Comparison of ENCODE assay signal across 27 cellular contexts in genomic region chr15:48145923-48146322, GRCh38. TPM values are rescaled to one million over a fixed set of nuclear protein-coding genes. Genes with fewer than 3 reads are reported as not detected.
"Had no signal": no experiment of that assay in that cellular context is flagged by ENCODE, and none has a peak within 500 bp of the region (broad histone marks: within the 10 kb centered on the region; RNA-seq: fewer than 3 reads in every experiment).

No MANE protein-coding gene starts in this region.

- H3K4me3 ChIP-seq: gastroesophageal sphincter, heart right ventricle, ovary, right lobe of liver, suprapubic skin had no signal

- H3K4me1 ChIP-seq: right lobe of liver had no signal

- H3K27ac Mint-ChIP-seq: activated CD4-positive, alpha-beta T cell treated with anti-CD3 and anti-CD28 coated beads, Interleukin-2, amount 10 ng/mL, durations not matched to agents 7 days and 5 days; activated CD8-positive, alpha-beta T cell treated with anti-CD3 and anti-CD28 coated beads, Interleukin-2, amount 10 ng/mL, durations not matched to agents 7 days and 5 days; activated naive CD4-positive, alpha-beta T cell treated with anti-CD3 and anti-CD28 coated beads, Interleukin-2, amount 10 ng/mL, durations not matched to agents 7 days and 5 days; activated naive CD8-positive, alpha-beta T cell treated with anti-CD3 and anti-CD28 coated beads, Interleukin-2, amount 50 U/mL, for 24 hours; immature natural killer cell; naive thymus-derived CD4-positive, alpha-beta T cell; stimulated activated naive CD8-positive, alpha-beta T cell treated with anti-CD3 and anti-CD28 coated beads, Interleukin-15, amount 100 ng/mL, for 72 hours; T-helper 1 cell treated with Interleukin-12 subunit alpha and Interleukin-12 subunit beta and Interleukin-4 antibody, amounts not matched to agents 30 μg/mL and 1 μg/mL, for 36 hours; type B pancreatic cell had no signal

- H3K27me3 ChIP-seq: gastroesophageal sphincter, heart right ventricle, ovary, right lobe of liver, suprapubic skin had no signal

- H3K4me1 Mint-ChIP-seq: activated naive CD8-positive, alpha-beta T cell treated with anti-CD3 and anti-CD28 coated beads, Interleukin-2, amount 50 U/mL, for 24 hours; stimulated activated naive CD8-positive, alpha-beta T cell treated with anti-CD3 and anti-CD28 coated beads, Interleukin-15, amount 100 ng/mL, for 72 hours had no signal

- H3K9me3 Mint-ChIP-seq: activated CD4-positive, alpha-beta T cell treated with anti-CD3 and anti-CD28 coated beads, Interleukin-2, amount 10 ng/mL, durations not matched to agents 7 days and 5 days; activated naive CD4-positive, alpha-beta T cell treated with anti-CD3 and anti-CD28 coated beads, Interleukin-2, amount 10 ng/mL, durations not matched to agents 7 days and 5 days; activated naive CD8-positive, alpha-beta T cell treated with anti-CD3 and anti-CD28 coated beads, Interleukin-2, amount 50 U/mL, for 24 hours; activated T-cell treated with anti-CD3 and anti-CD28 coated beads, Interleukin-2, amount 50 U/mL, for 4 hours; stimulated activated naive CD8-positive, alpha-beta T cell treated with anti-CD3 and anti-CD28 coated beads, Interleukin-15, amount 100 ng/mL, for 72 hours; T-helper 1 cell treated with Interleukin-12 subunit alpha and Interleukin-12 subunit beta and Interleukin-4 antibody, amounts not matched to agents 30 μg/mL and 1 μg/mL, for 36 hours; type B pancreatic cell had no signal

- DNase-seq: activated CD4-positive, alpha-beta T cell treated with anti-CD3 and anti-CD28 coated beads, Interleukin-2, amount 10 ng/mL, durations not matched to agents 7 days and 5 days; activated CD8-positive, alpha-beta T cell treated with anti-CD3 and anti-CD28 coated beads, Interleukin-2, amount 10 ng/mL, durations not matched to agents 7 days and 5 days; activated effector memory CD4-positive, alpha-beta T cell treated with Interleukin-2 at 50 U/mL for 16 hours; activated naive CD4-positive, alpha-beta T cell treated with anti-CD3 and anti-CD28 coated beads, Interleukin-2, amount 10 ng/mL, durations not matched to agents 7 days and 5 days; activated naive CD8-positive, alpha-beta T cell treated with anti-CD3 and anti-CD28 coated beads, Interleukin-2, amount 50 U/mL, for 24 hours; activated T-cell treated with anti-CD3 and anti-CD28 coated beads, Interleukin-2, amount 50 U/mL, for 4 hours; cerebellar nuclear complex; dermis blood vessel endothelial cell; effector memory CD4-positive, alpha-beta T cell; heart right ventricle; immature natural killer cell; left ventricle myocardium superior; naive thymus-derived CD4-positive, alpha-beta T cell; ovary; right lobe of liver; small intestine; stimulated activated CD4-positive, alpha-beta T cell treated with anti-CD3 and anti-CD28 coated beads, Interleukin-15, amount 100 ng/mL, for 24 hours; stimulated activated CD4-positive, alpha-beta T cell treated with anti-CD3 and anti-CD28 coated beads, Interleukin-4, amount 100 ng/mL, for 1 hour; stimulated activated naive CD8-positive, alpha-beta T cell treated with anti-CD3 and anti-CD28 coated beads, Interleukin-15, amount 100 ng/mL, for 72 hours had no signal

- H3K27ac ChIP-seq: ovary, right lobe of liver, suprapubic skin had no signal

- H3K27me3 Mint-ChIP-seq: activated CD4-positive, alpha-beta T cell treated with anti-CD3 and anti-CD28 coated beads, Interleukin-2, amount 10 ng/mL, durations not matched to agents 7 days and 5 days; activated naive CD4-positive, alpha-beta T cell treated with anti-CD3 and anti-CD28 coated beads, Interleukin-2, amount 10 ng/mL, durations not matched to agents 7 days and 5 days; activated naive CD8-positive, alpha-beta T cell treated with anti-CD3 and anti-CD28 coated beads, Interleukin-2, amount 50 U/mL, for 24 hours; naive thymus-derived CD4-positive, alpha-beta T cell; stimulated activated naive CD8-positive, alpha-beta T cell treated with anti-CD3 and anti-CD28 coated beads, Interleukin-15, amount 100 ng/mL, for 72 hours; type B pancreatic cell had no signal

- H3K4me3 Mint-ChIP-seq: activated CD4-positive, alpha-beta T cell treated with anti-CD3 and anti-CD28 coated beads, Interleukin-2, amount 10 ng/mL, durations not matched to agents 7 days and 5 days; activated CD8-positive, alpha-beta T cell treated with anti-CD3 and anti-CD28 coated beads, Interleukin-2, amount 10 ng/mL, durations not matched to agents 7 days and 5 days; activated naive CD4-positive, alpha-beta T cell treated with anti-CD3 and anti-CD28 coated beads, Interleukin-2, amount 10 ng/mL, durations not matched to agents 7 days and 5 days; activated naive CD8-positive, alpha-beta T cell treated with anti-CD3 and anti-CD28 coated beads, Interleukin-2, amount 50 U/mL, for 24 hours; activated T-cell treated with anti-CD3 and anti-CD28 coated beads, Interleukin-2, amount 50 U/mL, for 4 hours; immature natural killer cell; naive thymus-derived CD4-positive, alpha-beta T cell; stimulated activated naive CD8-positive, alpha-beta T cell treated with anti-CD3 and anti-CD28 coated beads, Interleukin-15, amount 100 ng/mL, for 72 hours; T-helper 1 cell treated with Interleukin-12 subunit alpha and Interleukin-12 subunit beta and Interleukin-4 antibody, amounts not matched to agents 30 μg/mL and 1 μg/mL, for 36 hours; type B pancreatic cell had no signal

- H3K36me3 ChIP-seq: ovary, right lobe of liver, suprapubic skin had no signal

- H3K9me3 ChIP-seq: gastroesophageal sphincter, heart right ventricle, ovary, right lobe of liver, suprapubic skin had no signal

RNA-seq across cellular contexts. Expression of gene SLC24A5, which starts 25.1 kb away (rescaled TPM):
- total RNA-seq: activated CD4-positive, alpha-beta T cell treated with anti-CD3 and anti-CD28 coated beads, Interleukin-2, amount 10 ng/mL, durations not matched to agents 7 days and 5 days; activated CD8-positive, alpha-beta T cell treated with anti-CD3 and anti-CD28 coated beads, Interleukin-2, amount 10 ng/mL, durations not matched to agents 7 days and 5 days; activated T-cell treated with anti-CD3 and anti-CD28 coated beads, Interleukin-2, amount 50 U/mL, for 4 hours; astrocyte; bronchial epithelial cell; dermis blood vessel endothelial cell; gastroesophageal sphincter; heart right ventricle; left ventricle myocardium superior; mucosa of gallbladder; naive thymus-derived CD4-positive, alpha-beta T cell; ovary; pulmonary artery endothelial cell; right lobe of liver had no signal

RNA-seq across cellular contexts. Expression of gene CTXN2, which starts 45.5 kb away (rescaled TPM):
- total RNA-seq: activated CD4-positive, alpha-beta T cell treated with anti-CD3 and anti-CD28 coated beads, Interleukin-2, amount 10 ng/mL, durations not matched to agents 7 days and 5 days; activated CD8-positive, alpha-beta T cell treated with anti-CD3 and anti-CD28 coated beads, Interleukin-2, amount 10 ng/mL, durations not matched to agents 7 days and 5 days; activated T-cell treated with anti-CD3 and anti-CD28 coated beads, Interleukin-2, amount 50 U/mL, for 4 hours; astrocyte; bronchial epithelial cell; dermis blood vessel endothelial cell; gastroesophageal sphincter; heart right ventricle; left ventricle myocardium superior; naive thymus-derived CD4-positive, alpha-beta T cell; ovary; right lobe of liver; suprapubic skin had no signal
